15 cellular contexts compared by ENCODE assay signal in the genomic region with DNA sequence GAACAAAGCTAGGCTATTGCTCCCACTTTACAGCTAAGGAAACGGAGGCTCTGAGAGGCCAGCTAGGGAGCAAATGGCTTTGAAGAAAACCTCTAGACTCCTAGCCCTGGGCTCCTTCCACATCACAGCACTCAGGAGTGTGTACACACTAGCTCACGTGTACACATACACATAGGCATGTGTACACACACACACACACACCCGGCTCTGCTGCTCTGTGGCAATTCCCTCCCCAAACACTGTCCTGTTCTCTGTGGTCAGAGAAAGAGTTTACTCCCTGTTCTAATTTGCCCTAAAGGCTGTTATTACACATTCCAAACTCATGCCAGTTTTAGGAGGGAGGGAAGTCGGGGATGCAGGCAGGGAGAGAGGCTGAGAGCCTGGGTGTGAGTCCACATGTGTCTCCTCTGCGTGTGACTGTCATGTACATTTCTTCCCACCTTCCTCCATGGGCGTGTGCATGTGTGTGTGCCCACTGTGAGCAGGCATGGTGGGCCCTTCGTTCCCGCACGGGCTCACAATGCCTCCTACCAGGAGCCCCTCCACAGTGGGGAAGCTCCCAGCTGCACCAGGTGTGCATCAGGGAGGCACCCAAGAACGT. TPM values are rescaled to one million over a fixed set of nuclear protein-coding genes. Genes with fewer than 3 reads are reported as not detected.
DNase-seq lines count a peak whose midpoint lies in the region; ATAC-seq, FAIRE-seq and TF ChIP-seq lines count a peak whose summit lies in the region.
"Had no signal": no experiment of that assay in that cellular context is flagged by ENCODE, and none has a peak within 500 bp of the region (broad histone marks: within the 10 kb centered on the region; RNA-seq: fewer than 3 reads in every experiment).

No MANE protein-coding gene starts in this region.

- dilution Hi-C loops in IMR-90 (cut with HindIII; ENCODE audit: low sequenced_read_pairs, unreplicated experiment), result no loop called here

- peak overlapping the region; percentile 60 for H2AFZ ChIP-seq in IMR-90 (replicated peaks; ENCODE audit: low read length, poor library complexity)
- H2AFZ ChIP-seq: parathyroid adenoma had no signal

- H3K27ac Mint-ChIP-seq in activated CD8-positive, alpha-beta T cell treated with anti-CD3 and anti-CD28 coated beads, Interleukin-2, amount 10 ng/mL, durations not matched to agents 7 days and 5 days, result no peak overlapping the region
- H3K27ac Mint-ChIP-seq: activated naive CD8-positive, alpha-beta T cell treated with anti-CD3 and anti-CD28 coated beads, Interleukin-2, amount 50 U/mL, for 24 hours had no signal

- no peak overlapping the region for H3K4me2 ChIP-seq in IMR-90 (ENCODE audit: low read depth, low read length)

- no peaks in the 10 kb centered on the region for H3K9me3 ChIP-seq in IMR-90 (ENCODE audit: control insufficient read depth, insufficient read depth, low read length)

- H2BK5ac ChIP-seq in IMR-90 (ENCODE audit: low read depth, low read length, poor library complexity, severe bottlenecking), result no peak overlapping the region

- H2BK20ac ChIP-seq in IMR-90 (ENCODE audit: low read depth, low read length), result no peak overlapping the region

- 50% methylated on average over 1 of the region's 10 CpGs; no CpG with 5 or more reads in 1 of the 2 experiments for WGBS in IMR-90 (ENCODE audit: extremely low coverage in 2 of 2, insufficient read length in 1 of 2), 2 experiments

- H2AK5ac ChIP-seq in IMR-90 (ENCODE audit: low read depth, low read length), result no peak overlapping the region

- H3K9me1 ChIP-seq in IMR-90 (ENCODE audit: insufficient read depth, low read length), result peaks cover 3% of the 10 kb centered on the region; the same call in 1 of the 2 replicates

- no peaks in the 10 kb centered on the region for H3K36me3 Mint-ChIP-seq in activated CD8-positive, alpha-beta T cell treated with anti-CD3 and anti-CD28 coated beads, Interleukin-2, amount 10 ng/mL, durations not matched to agents 7 days and 5 days (ENCODE audit: low read depth)
- H3K36me3 Mint-ChIP-seq: CD8-positive, alpha-beta memory T cell had no signal

- no peak overlapping the region for H3K18ac ChIP-seq in IMR-90 (ENCODE audit: low read depth, low read length)

- H3K79me1 ChIP-seq in IMR-90 (ENCODE audit: low read depth in 1 of 2, low read length in 2 of 2), result no peaks in the 10 kb centered on the region

- H3K36me3 ChIP-seq in IMR-90 (ENCODE audit: control insufficient read depth, insufficient read depth, low read length) (no peaks in the 10 kb centered on the region), bronchial epithelial cell (ENCODE audit: control insufficient read depth, insufficient read depth, low read length) (no peaks in the 10 kb centered on the region)

- H3K27ac ChIP-seq in IMR-90 (ENCODE audit: insufficient read depth, low read length), result no peak overlapping the region
- H3K27ac ChIP-seq: parathyroid adenoma had no signal

- intact Hi-C loops in IMR-90 (cut with micrococcal nuclease), result no loop called here

- H3K56ac ChIP-seq in IMR-90 (ENCODE audit: extremely low read depth, insufficient read depth, low read length), result no peak overlapping the region

- H3K4me3 ChIP-seq in IMR-90 (ENCODE audit: insufficient read depth, low read depth, low read length), result no peak overlapping the region
- H3K4me3 ChIP-seq in bronchial epithelial cell (ENCODE audit: low read depth, low read length), result no peak overlapping the region
- H3K4me3 ChIP-seq: K562 had no signal

- no peaks in the 10 kb centered on the region for H3K27me3 Mint-ChIP-seq in activated CD8-positive, alpha-beta T cell treated with anti-CD3 and anti-CD28 coated beads, Interleukin-2, amount 10 ng/mL, durations not matched to agents 7 days and 5 days (ENCODE audit: low read depth)

- no peak overlapping the region for H2BK15ac ChIP-seq in IMR-90 (ENCODE audit: low read depth, low read length)

- H4K5ac ChIP-seq in IMR-90 (ENCODE audit: low read depth, low read length), result no peak overlapping the region

- POLR2A ChIA-PET in IMR-90 (lab: Charles Lee; ENCODE audit: unreplicated experiment), result no interaction called here
- POLR2A ChIA-PET in activated CD8-positive, alpha-beta T cell treated with anti-CD3 and anti-CD28 coated beads, Interleukin-2, amount 10 ng/mL, durations not matched to agents 7 days and 5 days (lab: Charles Lee), result no interaction called here

- ATAC-seq in IMR-90 (ENCODE audit: low read depth) (peak; percentile 90), HG02678 (IDR thresholded peaks at IDR 0.05; ENCODE audit: unreplicated experiment) (no peak), GM18502 (IDR thresholded peaks at IDR 0.05; ENCODE audit: poor library complexity, unreplicated experiment) (no peak)
- ATAC-seq in activated CD8-positive, alpha-beta T cell treated with anti-CD3 and anti-CD28 coated beads, Interleukin-2, amount 10 ng/mL, durations not matched to agents 7 days and 5 days, result no peak
- ATAC-seq: activated naive CD8-positive, alpha-beta T cell treated with anti-CD3 and anti-CD28 coated beads, Interleukin-2, amount 50 U/mL, for 24 hours; K562 had no signal

- no peak overlapping the region for H4K8ac ChIP-seq in IMR-90 (ENCODE audit: low read depth in 2 of 2, low read length in 2 of 2)

- no peak overlapping the region for H3K4me3 Mint-ChIP-seq in activated CD8-positive, alpha-beta T cell treated with anti-CD3 and anti-CD28 coated beads, Interleukin-2, amount 10 ng/mL, durations not matched to agents 7 days and 5 days
- H3K4me3 Mint-ChIP-seq: activated naive CD8-positive, alpha-beta T cell treated with anti-CD3 and anti-CD28 coated beads, Interleukin-2, amount 50 U/mL, for 24 hours; CD8-positive, alpha-beta memory T cell had no signal

- no peak for TF ChIP-seq RAD21 in IMR-90 (IDR thresholded peaks at IDR 0.05; ENCODE audit: low read length)

- FAIRE-seq in bronchial epithelial cell (lab: Jason Lieb, UNC), result peak; percentile 96
- FAIRE-seq: K562, RCC 7860 had no signal

- in situ Hi-C loops in IMR-90 (cut with MboI; ENCODE audit: low sequenced_read_pairs), result no loop called here

- TF ChIP-seq CTCF in IMR-90 (conservative IDR thresholded peaks at IDR 0.05; ENCODE audit: low read depth, low read length) (no peak), bronchial epithelial cell (IDR thresholded peaks at IDR 0.05; ENCODE audit: insufficient read depth, low read length, severe bottlenecking) (no peak)

- H3K9ac ChIP-seq in IMR-90 (ENCODE audit: low read depth, low read length), result no peak overlapping the region
- H3K9ac ChIP-seq: parathyroid adenoma had no signal

- no peak for TF ChIP-seq POLR2A in IMR-90 (IDR thresholded peaks at IDR 0.05; ENCODE audit: low read depth, low read length)

- H2BK120ac ChIP-seq in IMR-90 (ENCODE audit: low read depth, low read length), result no peak overlapping the region

- no peak overlapping the region for H3K14ac ChIP-seq in IMR-90 (replicated peaks; ENCODE audit: low read depth, low read length)

- CTCF ChIA-PET in IMR-90 (lab: Yijun Ruan, JAX), result interaction anchor here (1.1 kb wide), 1 partner anchor 26 kb away, joined by 3 read pairs; no protein-coding TSS in a partner anchor
- CTCF ChIA-PET in activated CD8-positive, alpha-beta T cell treated with anti-CD3 and anti-CD28 coated beads, Interleukin-2, amount 10 ng/mL, durations not matched to agents 7 days and 5 days (lab: Charles Lee), result interaction anchor here (0.7 kb wide), 1 partner anchor 13 kb away, joined by 5 read pairs; no protein-coding TSS in a partner anchor

- peaks cover 6% of the 10 kb centered on the region for H4K20me1 ChIP-seq in IMR-90 (ENCODE audit: insufficient read depth, low read length)

- no peaks in the 10 kb centered on the region for H3K9me3 Mint-ChIP-seq in activated CD8-positive, alpha-beta T cell treated with anti-CD3 and anti-CD28 coated beads, Interleukin-2, amount 10 ng/mL, durations not matched to agents 7 days and 5 days (ENCODE audit: insufficient read depth)
- H3K9me3 Mint-ChIP-seq: activated naive CD8-positive, alpha-beta T cell treated with anti-CD3 and anti-CD28 coated beads, Interleukin-2, amount 50 U/mL, for 24 hours; CD8-positive, alpha-beta memory T cell had no signal

- H3K23ac ChIP-seq in IMR-90 (ENCODE audit: low read depth, low read length), result 0 out of 2 replicates have a peak overlapping the region, but pooled peaks have one; percentile 52

- peaks cover 2% of the 10 kb centered on the region; the same call in 1 of the 2 replicates for H3K4me1 ChIP-seq in IMR-90 (ENCODE audit: control insufficient read depth, insufficient read depth, low read length)
- H3K4me1 ChIP-seq: parathyroid adenoma had no signal

- H2AK9ac ChIP-seq in IMR-90 (replicated peaks; ENCODE audit: low read depth, low read length, poor library complexity), result peak overlapping the region; percentile 74

- no peak overlapping the region for H4K91ac ChIP-seq in IMR-90 (ENCODE audit: insufficient read depth, low read depth, low read length)

- no TSS peak for BruUV-seq in IMR-90 (replicated peaks; lab: Mats Ljungman, UMichigan)

- H3K4ac ChIP-seq in IMR-90 (ENCODE audit: low read depth, low read length), result no peak overlapping the region

- DNase-seq in Daoy (ENCODE audit: low read depth), result peak; percentile 61
- peak; percentile 52 for DNase-seq in IMR-90
- DNase-seq in bronchial epithelial cell (ENCODE audit: low read depth), result peak; percentile 93
- peak; percentile 31 for DNase-seq in left kidney (ENCODE audit: low read depth, low spot score)
- no peak for DNase-seq in NCI-H2107 (lab: John Stamatoyannopoulos, UW)
- no peak for DNase-seq in activated CD8-positive, alpha-beta T cell treated with anti-CD3 and anti-CD28 coated beads, Interleukin-2, amount 10 ng/mL, durations not matched to agents 7 days and 5 days
- DNase-seq: activated naive CD8-positive, alpha-beta T cell treated with anti-CD3 and anti-CD28 coated beads, Interleukin-2, amount 50 U/mL, for 24 hours; CD8-positive, alpha-beta memory T cell; NCI-H2029 treated with DMSO at 0.1 percent for 48 hours; stimulated activated naive CD4-positive, alpha-beta T cell had no signal

- H3K27me3 ChIP-seq in IMR-90 (ENCODE audit: control insufficient read depth, insufficient read depth, low read length) (no peaks in the 10 kb centered on the region), bronchial epithelial cell (ENCODE audit: control insufficient read depth, insufficient read depth, low read length) (no peaks in the 10 kb centered on the region)

- no peaks in the 10 kb centered on the region for H3K4me1 Mint-ChIP-seq in activated CD8-positive, alpha-beta T cell treated with anti-CD3 and anti-CD28 coated beads, Interleukin-2, amount 10 ng/mL, durations not matched to agents 7 days and 5 days (ENCODE audit: low read depth)
- H3K4me1 Mint-ChIP-seq: activated naive CD8-positive, alpha-beta T cell treated with anti-CD3 and anti-CD28 coated beads, Interleukin-2, amount 50 U/mL, for 24 hours; CD8-positive, alpha-beta memory T cell had no signal

TF ChIP-seq in IMR-90, 13 proteins besides CTCF, POLR2A, EP300 and RAD21 (continues in another document):
- TF ChIP-seq RFX5 (IDR thresholded peaks at IDR 0.05; ENCODE audit: low read depth, low read length), result no peak

RNA-seq across cellular contexts. Expression of a gene that starts 14.2 kb away (rescaled TPM):
- total RNA-seq in Daoy (2014; rRNA removed; shearing (Covaris generic)), result 0.51 and 0.65 TPM in 2 replicates
- total RNA-seq in IMR-90 (2012; rRNA removed) (1.1 TPM in 2 replicates), bronchial epithelial cell (0.51 and 0.53 TPM in 2 replicates)
- 6.1 and 6.6 TPM in 2 replicates for polyA plus RNA-seq in IMR-90 (2012; rRNA removed)
- 4.6 and 7.1 TPM in 2 replicates for polyA plus RNA-seq in IMR-90 (2012; cell fraction: cytosol; rRNA removed)
- 10.1 and 18.5 TPM in 2 replicates for polyA plus RNA-seq in IMR-90 (2012; cell fraction: nucleus; rRNA removed; ENCODE audit: low replicate concordance)
- total RNA-seq in activated CD8-positive, alpha-beta T cell treated with anti-CD3 and anti-CD28 coated beads, Interleukin-2, amount 10 ng/mL, durations not matched to agents 7 days and 5 days, result not detected
- total RNA-seq: CD8-positive, alpha-beta memory T cell; K562 had no signal
- polyA plus RNA-seq: CD8-positive, alpha-beta memory T cell had no signal

Comparison
In these comparisons a context has a peak if more than half of its experiments do, and no peak if none do; other contexts are left out.
1. DNase-seq: peak in Daoy (single experiment), IMR-90 (single experiment), bronchial epithelial cell (single experiment) and left kidney (single experiment); none in NCI-H2107 (single experiment) and activated CD8-positive, alpha-beta T cell treated with anti-CD3 and anti-CD28 coated beads, Interleukin-2, amount 10 ng/mL, durations not matched to agents 7 days and 5 days (single experiment).